In genomic region chr10:46581997-46582396, GRCh38 we compare ENCODE assay signal across 9 cellular contexts. TPM values are rescaled to one million over a fixed set of nuclear protein-coding genes. Genes with fewer than 3 reads are reported as not detected.
"Had no signal": no experiment of that assay in that cellular context is flagged by ENCODE, and none has a peak within 500 bp of the region (broad histone marks: within the 10 kb centered on the region; RNA-seq: fewer than 3 reads in every experiment).

No MANE protein-coding gene starts in this region.

RNA-seq across cellular contexts. Expression of gene GPRIN2, which starts 25.5 kb away (rescaled TPM):
- total RNA-seq: activated naive CD4-positive, alpha-beta T cell treated with anti-CD3 and anti-CD28 coated beads for 36 hours; activated naive CD4-positive, alpha-beta T cell treated with anti-CD3 and anti-CD28 coated beads, Interleukin-2, amount 50 U/mL, for 72 hours; activated naive CD8-positive, alpha-beta T cell treated with anti-CD3 and anti-CD28 coated beads for 36 hours; activated naive CD8-positive, alpha-beta T cell treated with anti-CD3 and anti-CD28 coated beads, Interleukin-2, amount 10 ng/mL, durations not matched to agents 7 days and 5 days; activated T-cell treated with anti-CD3 and anti-CD28 coated beads, Interleukin-2, amount 50 U/mL, for 4 hours; activated T-cell treated with anti-CD3 and anti-CD28 coated beads, Interleukin-2, amount 50 U/mL, for 72 hours; activated T-helper 1 cell treated with anti-CD3 and anti-CD28 coated beads, Interleukin-12 subunit alpha, Interleukin-12 subunit beta, Interleukin-2, Interleukin-4 antibody, amounts not matched to agents 30 ng/mL and 10 ng/mL and 1 ng/mL, durations not matched to agents 14 hours and 24 hours and 36 hours; activated T-helper 17 cell treated with anti-CD3 and anti-CD28 coated beads, Interleukin-2, amount 50 U/mL, for 72 hours; activated T-helper 2 cell treated with anti-CD3 and anti-CD28 coated beads, Interferon-gamma antibody, Interleukin-2, Interleukin-4, amounts not matched to agents 10 μg/mL and 5 μg/mL and 100 μg/mL, durations not matched to agents 14 hours and 24 hours and 36 hours had no signal
